In genomic region chr2:8654041-8654440, GRCh38 we compare ENCODE assay signal across 1 cellular context.
TF ChIP-seq lines count a peak whose summit lies in the region.

No MANE protein-coding gene starts in this region.

TF ChIP-seq in WTC11, 78 proteins besides CTCF, POLR2A, EP300 and RAD21:
- TF ChIP-seq, protein P1, sequence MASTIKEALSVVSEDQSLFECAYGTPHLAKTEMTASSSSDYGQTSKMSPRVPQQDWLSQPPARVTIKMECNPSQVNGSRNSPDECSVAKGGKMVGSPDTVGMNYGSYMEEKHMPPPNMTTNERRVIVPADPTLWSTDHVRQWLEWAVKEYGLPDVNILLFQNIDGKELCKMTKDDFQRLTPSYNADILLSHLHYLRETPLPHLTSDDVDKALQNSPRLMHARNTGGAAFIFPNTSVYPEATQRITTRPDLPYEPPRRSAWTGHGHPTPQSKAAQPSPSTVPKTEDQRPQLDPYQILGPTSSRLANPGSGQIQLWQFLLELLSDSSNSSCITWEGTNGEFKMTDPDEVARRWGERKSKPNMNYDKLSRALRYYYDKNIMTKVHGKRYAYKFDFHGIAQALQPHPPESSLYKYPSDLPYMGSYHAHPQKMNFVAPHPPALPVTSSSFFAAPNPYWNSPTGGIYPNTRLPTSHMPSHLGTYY (CRISPR knock-in tag; IDR thresholded peaks at IDR 0.05): no peak
- TF ChIP-seq ATF2 (CRISPR knock-in tag; IDR thresholded peaks at IDR 0.05; ENCODE audit: borderline replicate concordance, low read depth): no peak
- TF ChIP-seq PREB (CRISPR knock-in tag; IDR thresholded peaks at IDR 0.05; ENCODE audit: borderline replicate concordance): no peak
- TF ChIP-seq NFYB (CRISPR knock-in tag; conservative IDR thresholded peaks at IDR 0.05; ENCODE audit: low read depth): no peak
- TF ChIP-seq, protein P2, sequence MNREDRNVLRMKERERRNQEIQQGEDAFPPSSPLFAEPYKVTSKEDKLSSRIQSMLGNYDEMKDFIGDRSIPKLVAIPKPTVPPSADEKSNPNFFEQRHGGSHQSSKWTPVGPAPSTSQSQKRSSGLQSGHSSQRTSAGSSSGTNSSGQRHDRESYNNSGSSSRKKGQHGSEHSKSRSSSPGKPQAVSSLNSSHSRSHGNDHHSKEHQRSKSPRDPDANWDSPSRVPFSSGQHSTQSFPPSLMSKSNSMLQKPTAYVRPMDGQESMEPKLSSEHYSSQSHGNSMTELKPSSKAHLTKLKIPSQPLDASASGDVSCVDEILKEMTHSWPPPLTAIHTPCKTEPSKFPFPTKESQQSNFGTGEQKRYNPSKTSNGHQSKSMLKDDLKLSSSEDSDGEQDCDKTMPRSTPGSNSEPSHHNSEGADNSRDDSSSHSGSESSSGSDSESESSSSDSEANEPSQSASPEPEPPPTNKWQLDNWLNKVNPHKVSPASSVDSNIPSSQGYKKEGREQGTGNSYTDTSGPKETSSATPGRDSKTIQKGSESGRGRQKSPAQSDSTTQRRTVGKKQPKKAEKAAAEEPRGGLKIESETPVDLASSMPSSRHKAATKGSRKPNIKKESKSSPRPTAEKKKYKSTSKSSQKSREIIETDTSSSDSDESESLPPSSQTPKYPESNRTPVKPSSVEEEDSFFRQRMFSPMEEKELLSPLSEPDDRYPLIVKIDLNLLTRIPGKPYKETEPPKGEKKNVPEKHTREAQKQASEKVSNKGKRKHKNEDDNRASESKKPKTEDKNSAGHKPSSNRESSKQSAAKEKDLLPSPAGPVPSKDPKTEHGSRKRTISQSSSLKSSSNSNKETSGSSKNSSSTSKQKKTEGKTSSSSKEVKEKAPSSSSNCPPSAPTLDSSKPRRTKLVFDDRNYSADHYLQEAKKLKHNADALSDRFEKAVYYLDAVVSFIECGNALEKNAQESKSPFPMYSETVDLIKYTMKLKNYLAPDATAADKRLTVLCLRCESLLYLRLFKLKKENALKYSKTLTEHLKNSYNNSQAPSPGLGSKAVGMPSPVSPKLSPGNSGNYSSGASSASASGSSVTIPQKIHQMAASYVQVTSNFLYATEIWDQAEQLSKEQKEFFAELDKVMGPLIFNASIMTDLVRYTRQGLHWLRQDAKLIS (CRISPR knock-in tag; IDR thresholded peaks at IDR 0.05; ENCODE audit: borderline replicate concordance): no peak
- no peak for TF ChIP-seq HMGXB4 (CRISPR knock-in tag; IDR thresholded peaks at IDR 0.05)
- TF ChIP-seq E2F1 (CRISPR knock-in tag; IDR thresholded peaks at IDR 0.05): no peak
- TF ChIP-seq, protein P3, sequence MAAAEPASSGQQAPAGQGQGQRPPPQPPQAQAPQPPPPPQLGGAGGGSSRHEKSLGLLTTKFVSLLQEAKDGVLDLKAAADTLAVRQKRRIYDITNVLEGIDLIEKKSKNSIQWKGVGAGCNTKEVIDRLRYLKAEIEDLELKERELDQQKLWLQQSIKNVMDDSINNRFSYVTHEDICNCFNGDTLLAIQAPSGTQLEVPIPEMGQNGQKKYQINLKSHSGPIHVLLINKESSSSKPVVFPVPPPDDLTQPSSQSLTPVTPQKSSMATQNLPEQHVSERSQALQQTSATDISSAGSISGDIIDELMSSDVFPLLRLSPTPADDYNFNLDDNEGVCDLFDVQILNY (CRISPR knock-in tag; IDR thresholded peaks at IDR 0.05): no peak
- TF ChIP-seq ZNF219 (CRISPR knock-in tag; IDR thresholded peaks at IDR 0.05; ENCODE audit: borderline replicate concordance): no peak
- TF ChIP-seq KAT7 (CRISPR knock-in tag; IDR thresholded peaks at IDR 0.05; ENCODE audit: borderline replicate concordance): no peak
- TF ChIP-seq, protein P4, sequence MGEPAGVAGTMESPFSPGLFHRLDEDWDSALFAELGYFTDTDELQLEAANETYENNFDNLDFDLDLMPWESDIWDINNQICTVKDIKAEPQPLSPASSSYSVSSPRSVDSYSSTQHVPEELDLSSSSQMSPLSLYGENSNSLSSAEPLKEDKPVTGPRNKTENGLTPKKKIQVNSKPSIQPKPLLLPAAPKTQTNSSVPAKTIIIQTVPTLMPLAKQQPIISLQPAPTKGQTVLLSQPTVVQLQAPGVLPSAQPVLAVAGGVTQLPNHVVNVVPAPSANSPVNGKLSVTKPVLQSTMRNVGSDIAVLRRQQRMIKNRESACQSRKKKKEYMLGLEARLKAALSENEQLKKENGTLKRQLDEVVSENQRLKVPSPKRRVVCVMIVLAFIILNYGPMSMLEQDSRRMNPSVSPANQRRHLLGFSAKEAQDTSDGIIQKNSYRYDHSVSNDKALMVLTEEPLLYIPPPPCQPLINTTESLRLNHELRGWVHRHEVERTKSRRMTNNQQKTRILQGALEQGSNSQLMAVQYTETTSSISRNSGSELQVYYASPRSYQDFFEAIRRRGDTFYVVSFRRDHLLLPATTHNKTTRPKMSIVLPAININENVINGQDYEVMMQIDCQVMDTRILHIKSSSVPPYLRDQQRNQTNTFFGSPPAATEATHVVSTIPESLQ (CRISPR knock-in tag; IDR thresholded peaks at IDR 0.05): no peak
- no peak for TF ChIP-seq NR1H2 (CRISPR knock-in tag; IDR thresholded peaks at IDR 0.05)
- TF ChIP-seq, protein P5, sequence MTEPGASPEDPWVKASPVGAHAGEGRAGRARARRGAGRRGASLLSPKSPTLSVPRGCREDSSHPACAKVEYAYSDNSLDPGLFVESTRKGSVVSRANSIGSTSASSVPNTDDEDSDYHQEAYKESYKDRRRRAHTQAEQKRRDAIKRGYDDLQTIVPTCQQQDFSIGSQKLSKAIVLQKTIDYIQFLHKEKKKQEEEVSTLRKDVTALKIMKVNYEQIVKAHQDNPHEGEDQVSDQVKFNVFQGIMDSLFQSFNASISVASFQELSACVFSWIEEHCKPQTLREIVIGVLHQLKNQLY (CRISPR knock-in tag; IDR thresholded peaks at IDR 0.05): no peak
- no peak for TF ChIP-seq PRRX2 (CRISPR knock-in tag; IDR thresholded peaks at IDR 0.05)
- TF ChIP-seq ZNF423 (CRISPR knock-in tag; IDR thresholded peaks at IDR 0.05): no peak
